8 cellular contexts compared by ENCODE assay signal in genomic region chr4:120071192-120071795, GRCh38. TPM values are rescaled to one million over a fixed set of nuclear protein-coding genes. Genes with fewer than 3 reads are reported as not detected.
DNase-seq lines count a peak whose midpoint lies in the region; ATAC-seq, FAIRE-seq and TF ChIP-seq lines count a peak whose summit lies in the region.

No MANE protein-coding gene starts in this region.

- dilution Hi-C loops in keratinocyte (cut with MboI; ENCODE audit: extremely low pct_ligation_motif_present, low sequenced_read_pairs) = no loop called here

- H2AFZ ChIP-seq in OCI-LY1 (ENCODE audit: low read length) (no peak overlapping the region), keratinocyte (ENCODE audit: control insufficient read depth, low read length) (no peak overlapping the region)

- no peak for FAIRE-seq in keratinocyte (lab: Jason Lieb, UNC)

- TF ChIP-seq CTCF in OCI-LY1 (IDR thresholded peaks at IDR 0.05; ENCODE audit: low read length) (peak; percentile 72), astrocyte of the cerebellum (IDR thresholded peaks at IDR 0.05; ENCODE audit: low read depth, low read length, missing control alignments) (peak; percentile 38), keratinocyte (optimal IDR thresholded peaks at IDR 0.05 in 1 of 3, IDR thresholded peaks at IDR 0.05 in 1 of 3, conservative IDR thresholded peaks at IDR 0.05 in 1 of 3; ENCODE audit: extremely low read depth in 1 of 3, insufficient read depth in 2 of 3, low read length in 3 of 3) (peak in 2 of 3 experiments; percentile 26 to 57)

- no peak overlapping the region for H3K4me3 ChIP-seq in OCI-LY1 (ENCODE audit: low read depth, low read length, poor library complexity, severe bottlenecking)
- no peak overlapping the region for H3K4me3 ChIP-seq in astrocyte of the cerebellum (ENCODE audit: low read depth, low read length)
- no peak overlapping the region for H3K4me3 ChIP-seq in keratinocyte (ENCODE audit: control insufficient read depth in 2 of 3, extremely low read depth in 1 of 3, insufficient read depth in 2 of 3, low read depth in 1 of 3, low read length in 3 of 3)

- H3K9me3 ChIP-seq in OCI-LY1 (ENCODE audit: low read length) (no peaks in the 10 kb centered on the region), keratinocyte (ENCODE audit: control insufficient read depth, low read depth, low read length) (no peaks in the 10 kb centered on the region)

- H4K20me1 ChIP-seq in OCI-LY1 (ENCODE audit: insufficient read depth, low read length) (no peaks in the 10 kb centered on the region), keratinocyte (ENCODE audit: control insufficient read depth, extremely low read depth, insufficient read depth, low read length) (no peaks in the 10 kb centered on the region)

- H3K9me2 ChIP-seq in OCI-LY1 (ENCODE audit: low read depth, low read length) = no peaks in the 10 kb centered on the region

- H3K36me3 ChIP-seq in OCI-LY1 (ENCODE audit: insufficient read depth, low read length) = no peaks in the 10 kb centered on the region
- H3K36me3 ChIP-seq in keratinocyte (ENCODE audit: control insufficient read depth in 2 of 2, extremely low read depth in 1 of 2, insufficient read depth in 2 of 2, low read length in 2 of 2) = no peaks in the 10 kb centered on the region

- H3F3A ChIP-seq in OCI-LY1 (ENCODE audit: insufficient read depth, low read length) = no peaks in the 10 kb centered on the region

- no peaks in the 10 kb centered on the region for H3K27me3 ChIP-seq in OCI-LY1 (ENCODE audit: insufficient read depth, low read length)
- no peaks in the 10 kb centered on the region for H3K27me3 ChIP-seq in keratinocyte (ENCODE audit: control insufficient read depth, extremely low read depth, insufficient read depth, low read length)

- peaks cover 23% of the 10 kb centered on the region for H3K4me1 ChIP-seq in OCI-LY1 (ENCODE audit: insufficient read depth, low read length, severe bottlenecking)
- H3K4me1 ChIP-seq in keratinocyte (ENCODE audit: control insufficient read depth, extremely low read depth, insufficient read depth, low read length) = peaks cover 15% of the 10 kb centered on the region

- no peaks in the 10 kb centered on the region for H3K9me1 ChIP-seq in keratinocyte (ENCODE audit: control insufficient read depth, extremely low read depth, insufficient read depth, low read length)

- no peak overlapping the region for H3K9ac ChIP-seq in OCI-LY1 (ENCODE audit: low read length)
- H3K9ac ChIP-seq in keratinocyte (ENCODE audit: control insufficient read depth, extremely low read depth, insufficient read depth, low read length) = no peak overlapping the region

- no peaks in the 10 kb centered on the region for H3K79me2 ChIP-seq in OCI-LY1 (ENCODE audit: insufficient read depth, low read length)
- H3K79me2 ChIP-seq in keratinocyte (ENCODE audit: control insufficient read depth, insufficient read depth, low read length) = peaks cover 12% of the 10 kb centered on the region

- DNase-seq in NCI-H2171 treated with DMSO at 0.1 percent for 48 hours (lab: John Stamatoyannopoulos, UW) (peak; percentile 13), NCI-H2171 (lab: John Stamatoyannopoulos, UW) (no peak), astrocyte of the cerebellum (ENCODE audit: low read depth) (peak; percentile 80), keratinocyte (ENCODE audit: low read depth, low spot score) (no peak)
- peak; percentile 8 to 25 for DNase-seq in stimulated activated CD4-positive, alpha-beta T cell treated with anti-CD3 and anti-CD28 coated beads, Interleukin-4, amount 100 ng/mL, for 4 hours

- in situ Hi-C loops in astrocyte of the cerebellum (cut with HindIII; ENCODE audit: low sequenced_read_pairs) = no loop called here

- H3K27ac ChIP-seq in OCI-LY1 (ENCODE audit: low read depth, low read length, poor library complexity, severe bottlenecking) (no peak overlapping the region), keratinocyte (ENCODE audit: control insufficient read depth, insufficient read depth, low read length) (no peak overlapping the region)

- ATAC-seq in HG02798 (IDR thresholded peaks at IDR 0.05; ENCODE audit: poor library complexity, unreplicated experiment) (peak; percentile 14), HG03280 (IDR thresholded peaks at IDR 0.05; ENCODE audit: unreplicated experiment) (no peak)

- H3K4me2 ChIP-seq in OCI-LY1 (ENCODE audit: low read length) (no peak overlapping the region), keratinocyte (ENCODE audit: control insufficient read depth, extremely low read depth, insufficient read depth, low read depth, low read length) (no peak overlapping the region)

RNA-seq across cellular contexts. Expression of gene MAD2L1, which starts 4.6 kb away (rescaled TPM):
- polyA plus RNA-seq in keratinocyte = 8.0 to 37.9 TPM (median 22.1 TPM) in 3 replicates
- polyA plus RNA-seq in keratinocyte (2011; ENCODE audit: low read depth) = 0.85 TPM
- 7.2 and 9.5 TPM in 2 replicates for polyA plus RNA-seq in keratinocyte (2011; cell fraction: cytosol; rRNA removed)
- 3.1 and 4.6 TPM in 2 replicates for polyA plus RNA-seq in keratinocyte (2011; cell fraction: nucleus; rRNA removed)
- polyA plus RNA-seq in keratinocyte (2012; ENCODE audit: low replicate concordance) = 1.8 and 31.7 TPM in 2 replicates
- polyA minus RNA-seq in keratinocyte = 3.7 to 17.1 TPM (median 14.0 TPM) in 3 replicates
- 10.4 TPM for polyA minus RNA-seq in keratinocyte (2011; cell fraction: cytosol; rRNA and poly(A)+ RNA removed)
- 6.1 and 7.9 TPM in 2 replicates for polyA minus RNA-seq in keratinocyte (2011; cell fraction: nucleus; rRNA and poly(A)+ RNA removed)

Comparison
In these comparisons a context has a peak if more than half of its experiments do, and no peak if none do; other contexts are left out.
1. DNase-seq: peak in NCI-H2171 treated with DMSO at 0.1 percent for 48 hours (single experiment), astrocyte of the cerebellum (single experiment) and stimulated activated CD4-positive, alpha-beta T cell treated with anti-CD3 and anti-CD28 coated beads, Interleukin-4, amount 100 ng/mL, for 4 hours (2 of 2); none in NCI-H2171 (single experiment) and keratinocyte (single experiment).
2. Peak in every context shown above with its lines, with median percentiles within 50 percentile points of each other: CTCF ChIP-seq.